Comparison of ENCODE assay signal across 17 cellular contexts in genomic region chrX:154829102-154829501, GRCh38. TPM values are rescaled to one million over a fixed set of nuclear protein-coding genes. Genes with fewer than 3 reads are reported as not detected.
"Had no signal": no experiment of that assay in that cellular context is flagged by ENCODE, and none has a peak within 500 bp of the region (broad histone marks: within the 10 kb centered on the region; RNA-seq: fewer than 3 reads in every experiment).

No MANE protein-coding gene starts in this region.

- H3K4me1 ChIP-seq: ascending aorta, esophagus muscularis mucosa, gastroesophageal sphincter, heart right ventricle, left ventricle myocardium inferior, testis had no signal

- H3K4me3 ChIP-seq: ascending aorta, esophagus muscularis mucosa, gastroesophageal sphincter, heart right ventricle, left ventricle myocardium inferior, testis had no signal

- H3K9me3 ChIP-seq: ascending aorta, esophagus muscularis mucosa, gastroesophageal sphincter, heart right ventricle, left ventricle myocardium inferior, testis had no signal

- ATAC-seq: gastroesophageal sphincter, heart right ventricle had no signal

- DNase-seq: activated CD4-positive, alpha-beta T cell treated with anti-CD3 and anti-CD28 coated beads for 1 hour; activated naive CD4-positive, alpha-beta T cell treated with anti-CD3 and anti-CD28 coated beads for 36 hours; effector CD8-positive, alpha-beta T cell; heart right ventricle; immature natural killer cell; kidney glomerular epithelial cell; left ventricle myocardium inferior; mammary epithelial cell; occipital lobe; T1000; testis had no signal

- H3K27ac ChIP-seq: ascending aorta, esophagus muscularis mucosa, gastroesophageal sphincter, heart right ventricle, left ventricle myocardium inferior, testis had no signal

RNA-seq across cellular contexts. Expression of gene SMIM9, which starts 5.4 kb away (rescaled TPM):
- polyA plus RNA-seq: adipose tissue, endothelial cell of umbilical vein, heart right ventricle, immature natural killer cell, mammary epithelial cell, neural cell had no signal
